In genomic region chrX:154366666-154367055, GRCh38 we compare ENCODE assay signal across 8 cellular contexts. TPM values are rescaled to one million over a fixed set of nuclear protein-coding genes. Genes with fewer than 3 reads are reported as not detected.
DNase-seq lines count a peak whose midpoint lies in the region; ATAC-seq and TF ChIP-seq lines count a peak whose summit lies in the region.
"Had no signal": no experiment of that assay in that cellular context is flagged by ENCODE, and none has a peak within 500 bp of the region (broad histone marks: within the 10 kb centered on the region; RNA-seq: fewer than 3 reads in every experiment).

No MANE protein-coding gene starts in this region.

- POLR2A ChIA-PET in AG04450 (lab: Yijun Ruan, JAX), result interaction anchor here (1.6 kb wide), 1 partner anchor 31 kb away, joined by 3 read pairs; no protein-coding TSS in a partner anchor

- peak overlapping the region; percentile 92 for H3K4me3 ChIP-seq in AG04450 (ENCODE audit: low read depth, low read length)

- H3K27me3 Mint-ChIP-seq in type B pancreatic cell, result no peaks in the 10 kb centered on the region

- no peak overlapping the region for H3K4me3 Mint-ChIP-seq in type B pancreatic cell

- no peak overlapping the region for H3K27ac Mint-ChIP-seq in type B pancreatic cell

- TF ChIP-seq CTCF in AG04450 (IDR thresholded peaks at IDR 0.05; ENCODE audit: low read depth, low read length) (no peak), type B pancreatic cell (conservative IDR thresholded peaks at IDR 0.05) (no peak)

- H3K9me3 Mint-ChIP-seq in type B pancreatic cell, result no peaks in the 10 kb centered on the region

- H3K27ac ChIP-seq in AG04450 (ENCODE audit: low read depth, low read length), result peak overlapping the region; percentile 39
- H3K27ac ChIP-seq in angular gyrus (ENCODE audit: low read depth, low read length), result peak overlapping the region; percentile 80

- H3K4me1 Mint-ChIP-seq in type B pancreatic cell (ENCODE audit: unreplicated experiment), result no peaks in the 10 kb centered on the region

- H3K27me3 ChIP-seq in AG04450 (ENCODE audit: control insufficient read depth, insufficient read depth, low read length), result no peaks in the 10 kb centered on the region

- DNase-seq in AG04450 (ENCODE audit: low read depth, low spot score) (no peak), midbrain (lab: John Stamatoyannopoulos, UW) (peak; percentile 47), type B pancreatic cell (ENCODE audit: extremely low spot score, unreplicated experiment) (no peak), NCI-H82 treated with DMSO at 0.1 percent for 48 hours (lab: John Stamatoyannopoulos, UW; ENCODE audit: unreplicated experiment) (no peak)
- DNase-seq: activated naive CD4-positive, alpha-beta T cell treated with anti-CD3 and anti-CD28 coated beads, Interleukin-2, amount 50 U/mL, for 16 hours; NCI-H187 had no signal

- H3K36me3 Mint-ChIP-seq in type B pancreatic cell, result peaks cover 4% of the 10 kb centered on the region

- H3K9me3 ChIP-seq in AG04450 (ENCODE audit: control insufficient read depth, insufficient read depth, low read length), result no peaks in the 10 kb centered on the region

- no peak for ATAC-seq in GM21423 (IDR thresholded peaks at IDR 0.05; ENCODE audit: unreplicated experiment)

- CTCF ChIA-PET in AG04450 (lab: Charles Lee), result no interaction called here

RNA-seq across cellular contexts. Expression of gene FLNA, which starts 7.8 kb away (rescaled TPM):
- 605 and 863 TPM in 2 replicates for polyA plus RNA-seq in AG04450 (2011; rRNA removed)
- 2,648 and 3,897 TPM in 2 replicates for polyA minus RNA-seq in AG04450 (2011; rRNA and poly(A)+ RNA removed)
- total RNA-seq in type B pancreatic cell (ENCODE audit: low replicate concordance), result 806 and 851 TPM in 2 replicates

RNA-seq across cellular contexts. Expression of gene EMD, which starts 12.4 kb away (rescaled TPM):
- 30.2 and 30.8 TPM in 2 replicates for polyA plus RNA-seq in AG04450 (2011; rRNA removed)
- 32.1 and 34.1 TPM in 2 replicates for polyA minus RNA-seq in AG04450 (2011; rRNA and poly(A)+ RNA removed)
- 56.7 and 62.7 TPM in 2 replicates for total RNA-seq in type B pancreatic cell (ENCODE audit: low replicate concordance)

RNA-seq across cellular contexts. Expression of gene RPL10, which starts 31.5 kb away (rescaled TPM):
- 3,912 and 4,828 TPM in 2 replicates for polyA plus RNA-seq in AG04450 (2011; rRNA removed)
- polyA minus RNA-seq in AG04450 (2011; rRNA and poly(A)+ RNA removed), result 1,196 and 1,530 TPM in 2 replicates
- total RNA-seq in type B pancreatic cell (ENCODE audit: low replicate concordance), result 2,880 and 3,042 TPM in 2 replicates

RNA-seq across cellular contexts. Expression of gene DNASE1L1, which starts 42.4 kb away (rescaled TPM):
- 25.7 and 36.6 TPM in 2 replicates for polyA plus RNA-seq in AG04450 (2011; rRNA removed)
- 17.5 and 27.0 TPM in 2 replicates for polyA minus RNA-seq in AG04450 (2011; rRNA and poly(A)+ RNA removed)
- 13.3 and 14.4 TPM in 2 replicates for total RNA-seq in type B pancreatic cell (ENCODE audit: low replicate concordance)

RNA-seq across cellular contexts. Expression of gene TAFAZZIN, which starts 44.7 kb away (rescaled TPM):
- polyA plus RNA-seq in AG04450 (2011; rRNA removed), result 13.0 and 15.3 TPM in 2 replicates
- 11.5 and 14.0 TPM in 2 replicates for polyA minus RNA-seq in AG04450 (2011; rRNA and poly(A)+ RNA removed)
- total RNA-seq in type B pancreatic cell (ENCODE audit: low replicate concordance), result 30.5 and 46.1 TPM in 2 replicates
